In genomic region chr19:13133241-13133870, GRCh38 we compare ENCODE assay signal across 1 cellular context.
TF ChIP-seq lines count a peak whose summit lies in the region.

No MANE protein-coding gene starts in this region.

TF ChIP-seq in IMR-90, 13 proteins besides CTCF, POLR2A, EP300 and RAD21:
- TF ChIP-seq RCOR1 (IDR thresholded peaks at IDR 0.05; ENCODE audit: insufficient replicate concordance, low read length): no peak
- no peak for TF ChIP-seq CHD1 (IDR thresholded peaks at IDR 0.05; ENCODE audit: low read depth, low read length)
- TF ChIP-seq SMC3 (IDR thresholded peaks at IDR 0.05; ENCODE audit: low read depth, low read length): no peak
- TF ChIP-seq MXI1 (IDR thresholded peaks at IDR 0.05; ENCODE audit: borderline replicate concordance, low read depth, low read length): no peak
- no peak for TF ChIP-seq MAFK (IDR thresholded peaks at IDR 0.05; ENCODE audit: low read depth, low read length)
- TF ChIP-seq NFE2L2 (IDR thresholded peaks at IDR 0.05; ENCODE audit: low read depth, low read length): no peak
- TF ChIP-seq USF2 (IDR thresholded peaks at IDR 0.05; ENCODE audit: low read depth, low read length): no peak
- TF ChIP-seq MAZ (IDR thresholded peaks at IDR 0.05; ENCODE audit: borderline replicate concordance, low read depth, low read length): no peak
- no peak for TF ChIP-seq FOS (IDR thresholded peaks at IDR 0.05; ENCODE audit: low read depth, low read length)
- no peak for TF ChIP-seq CEBPB (IDR thresholded peaks at IDR 0.05; ENCODE audit: low read depth, low read length)
- TF ChIP-seq ELK1 (IDR thresholded peaks at IDR 0.05; ENCODE audit: borderline replicate concordance, low read depth, low read length): no peak
- TF ChIP-seq RFX5 (IDR thresholded peaks at IDR 0.05; ENCODE audit: low read depth, low read length): no peak
- TF ChIP-seq BHLHE40 (IDR thresholded peaks at IDR 0.05; ENCODE audit: low read depth, low read length): no peak
